8 cellular contexts compared by ENCODE assay signal in the genomic region with DNA sequence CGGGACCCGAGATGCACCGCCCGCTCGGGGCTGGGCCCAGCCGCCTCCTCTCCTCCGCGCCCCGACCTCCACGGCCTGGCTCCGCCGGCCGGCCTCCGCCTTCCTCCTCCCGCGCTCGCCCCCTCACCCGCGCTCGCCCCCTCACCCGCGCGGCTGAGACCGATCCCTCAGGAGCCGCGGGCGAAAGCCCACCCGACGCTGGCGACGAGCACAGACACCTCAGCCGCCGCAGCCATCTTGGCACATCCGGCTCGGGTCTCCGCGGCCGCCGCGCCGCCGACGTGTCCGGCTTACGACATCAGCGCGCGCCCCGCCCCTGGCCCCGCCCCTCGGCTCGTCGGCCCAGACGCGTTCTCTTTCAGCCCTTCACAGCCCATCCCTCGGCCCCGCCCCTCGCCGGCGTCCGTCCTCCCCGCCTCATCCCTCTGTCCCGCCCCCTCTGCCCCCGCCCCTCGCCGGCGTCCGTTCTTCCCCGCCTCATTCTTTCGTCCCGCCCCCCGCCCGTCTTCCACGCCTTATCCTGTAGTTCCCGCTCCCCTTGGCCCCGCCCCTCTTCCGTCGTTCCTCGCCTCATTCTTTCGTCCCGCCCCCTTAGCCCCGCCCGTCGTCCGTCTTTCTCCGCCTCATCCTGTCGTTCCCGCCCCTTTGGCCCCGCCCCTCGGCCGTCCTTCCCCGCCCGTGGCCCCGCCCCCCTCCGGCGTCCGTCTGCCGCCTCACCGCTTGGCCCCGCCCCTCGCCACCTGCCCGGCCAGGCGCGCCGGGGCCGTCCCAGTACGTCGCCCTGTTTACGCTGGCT. TPM values are rescaled to one million over a fixed set of nuclear protein-coding genes. Genes with fewer than 3 reads are reported as not detected.
DNase-seq lines count a peak whose midpoint lies in the region; ATAC-seq and TF ChIP-seq lines count a peak whose summit lies in the region.

A gene with protein sequence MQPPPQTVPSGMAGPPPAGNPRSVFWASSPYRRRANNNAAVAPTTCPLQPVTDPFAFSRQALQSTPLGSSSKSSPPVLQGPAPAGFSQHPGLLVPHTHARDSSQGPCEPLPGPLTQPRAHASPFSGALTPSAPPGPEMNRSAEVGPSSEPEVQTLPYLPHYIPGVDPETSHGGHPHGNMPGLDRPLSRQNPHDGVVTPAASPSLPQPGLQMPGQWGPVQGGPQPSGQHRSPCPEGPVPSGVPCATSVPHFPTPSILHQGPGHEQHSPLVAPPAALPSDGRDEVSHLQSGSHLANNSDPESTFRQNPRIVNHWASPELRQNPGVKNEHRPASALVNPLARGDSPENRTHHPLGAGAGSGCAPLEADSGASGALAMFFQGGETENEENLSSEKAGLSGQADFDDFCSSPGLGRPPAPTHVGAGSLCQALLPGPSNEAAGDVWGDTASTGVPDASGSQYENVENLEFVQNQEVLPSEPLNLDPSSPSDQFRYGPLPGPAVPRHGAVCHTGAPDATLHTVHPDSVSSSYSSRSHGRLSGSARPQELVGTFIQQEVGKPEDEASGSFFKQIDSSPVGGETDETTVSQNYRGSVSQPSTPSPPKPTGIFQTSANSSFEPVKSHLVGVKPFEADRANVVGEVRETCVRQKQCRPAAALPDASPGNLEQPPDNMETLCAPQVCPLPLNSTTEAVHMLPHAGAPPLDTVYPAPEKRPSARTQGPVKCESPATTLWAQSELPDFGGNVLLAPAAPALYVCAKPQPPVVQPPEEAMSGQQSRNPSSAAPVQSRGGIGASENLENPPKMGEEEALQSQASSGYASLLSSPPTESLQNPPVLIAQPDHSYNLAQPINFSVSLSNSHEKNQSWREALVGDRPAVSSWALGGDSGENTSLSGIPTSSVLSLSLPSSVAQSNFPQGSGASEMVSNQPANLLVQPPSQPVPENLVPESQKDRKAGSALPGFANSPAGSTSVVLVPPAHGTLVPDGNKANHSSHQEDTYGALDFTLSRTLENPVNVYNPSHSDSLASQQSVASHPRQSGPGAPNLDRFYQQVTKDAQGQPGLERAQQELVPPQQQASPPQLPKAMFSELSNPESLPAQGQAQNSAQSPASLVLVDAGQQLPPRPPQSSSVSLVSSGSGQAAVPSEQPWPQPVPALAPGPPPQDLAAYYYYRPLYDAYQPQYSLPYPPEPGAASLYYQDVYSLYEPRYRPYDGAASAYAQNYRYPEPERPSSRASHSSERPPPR (N-terminal part only) (minus strand): TSS at position 248 of the 796 bp plus-strand sequence. CDS start 5,425 bp downstream, outside the sequence.

- 1 to 2% (median 1%) methylated on average over 47 to 109 of the region's 109 CpGs for WGBS in psoas muscle, 3 donors
- WGBS in urinary bladder, result 2% methylated on average over 109 of the region's 109 CpGs

- H3K36me3 ChIP-seq in right atrium auricular region, result no peaks in the 10 kb centered on the region
- H3K36me3 ChIP-seq in psoas muscle (ENCODE audit: insufficient read depth in 1 of 2, low read depth in 1 of 2), result peaks cover 0 to 7% of the 10 kb centered on the region in 2 donors
- H3K36me3 ChIP-seq in urinary bladder (ENCODE audit: insufficient read depth), result no peaks in the 10 kb centered on the region

- intact Hi-C loops in psoas muscle (cut with DNase I), result no loop called here

- peaks cover 0 to 25% of the 10 kb centered on the region in 2 donors for H3K4me1 ChIP-seq in right atrium auricular region
- H3K4me1 ChIP-seq in psoas muscle, result peaks cover 27% of the 10 kb centered on the region
- H3K4me1 ChIP-seq in urinary bladder (ENCODE audit: insufficient read depth), result peaks cover 2% of the 10 kb centered on the region

- H3K9me3 ChIP-seq in right atrium auricular region (no peaks in the 10 kb centered on the region), psoas muscle (no peaks in the 10 kb centered on the region)

- H3K4me3 ChIP-seq in right atrium auricular region (peak within 1 kb of the TSS; percentile 97 to 99), psoas muscle (peak within 1 kb of the TSS; percentile 74), urinary bladder (ENCODE audit: low read depth, low read length) (peak within 1 kb of the TSS; percentile 72)

- H3K27me3 ChIP-seq in right atrium auricular region (no peaks in the 10 kb centered on the region), psoas muscle (ENCODE audit: insufficient read depth in 3 of 3, low read length in 2 of 3) (no peaks in the 10 kb centered on the region)

- peak; percentile 59 for ATAC-seq in GM18502 (IDR thresholded peaks at IDR 0.05; ENCODE audit: poor library complexity, unreplicated experiment)
- ATAC-seq in HG02970 (IDR thresholded peaks at IDR 0.05; ENCODE audit: low FRiP score, unreplicated experiment), result peak; percentile 53
- ATAC-seq in psoas muscle, result peak; percentile 83 to 87 (median 86)

- DNase-seq in NCI-H187 treated with DMSO at 0.1 percent for 48 hours (lab: John Stamatoyannopoulos, UW), result peak; percentile 55
- peak; percentile 97 to 100 (median 100) for DNase-seq in T-helper 2 cell
- peak; percentile 99 for DNase-seq in right atrium auricular region (ENCODE audit: low spot score)
- DNase-seq in psoas muscle, result peak; percentile 99 to 100

- no peak for TF ChIP-seq CTCF in right atrium auricular region (IDR thresholded peaks at IDR 0.05)
- no peak for TF ChIP-seq CTCF in psoas muscle (IDR thresholded peaks at IDR 0.05)

- peak within 1 kb of the TSS; percentile 100 for H3K27ac ChIP-seq in angular gyrus (ENCODE audit: low read depth, low read length)
- H3K27ac ChIP-seq in right atrium auricular region, result peak within 1 kb of the TSS; percentile 99 to 100
- peak within 1 kb of the TSS; percentile 97 for H3K27ac ChIP-seq in psoas muscle
- H3K27ac ChIP-seq in urinary bladder (ENCODE audit: low read depth), result peak within 1 kb of the TSS; percentile 100

RNA-seq across cellular contexts. Expression of the gene that starts here (rescaled TPM):
- total RNA-seq in right atrium auricular region (10 to 100 TPM; 32.6 to 41.6 TPM), psoas muscle (10 to 100 TPM; 31.5 to 40.0 (median 37.0) TPM), urinary bladder (24.3 TPM)
- polyA plus RNA-seq in psoas muscle (10 to 100 TPM; 22.3 to 27.6 (median 26.1) TPM), urinary bladder (36.4 TPM)

Comparison
In these comparisons a context has a peak if more than half of its experiments do, and no peak if none do; other contexts are left out.
1. Peak in every context shown above with its lines: DNase-seq, ATAC-seq, H3K4me3 ChIP-seq and H3K27ac ChIP-seq.